ENCODE assay signal across 10 cellular contexts in genomic region chr1:54949047-54949446, GRCh38. TPM values are rescaled to one million over a fixed set of nuclear protein-coding genes. Genes with fewer than 3 reads are reported as not detected.
A peak's percentile ranks its signal among the peaks of the same experiment; 100 is the strongest.
DNase-seq lines count a peak whose midpoint lies in the region; ATAC-seq, FAIRE-seq and TF ChIP-seq lines count a peak whose summit lies in the region.
"Not testable (repeated sequence)": the region's sequence is repeated elsewhere in the genome, so short reads cannot be mapped to it uniquely, and the experiment has no call there.
"Had no signal": no experiment of that assay in that cellular context is flagged by ENCODE, and none has a peak within 500 bp of the region (broad histone marks: within the 10 kb centered on the region; RNA-seq: fewer than 3 reads in every experiment).

No MANE protein-coding gene starts in this region.

- H3K18ac ChIP-seq in IMR-90 (ENCODE audit: low read depth, low read length) = not testable (repeated sequence)

- POLR2A ChIA-PET in CD4-positive, alpha-beta T cell (lab: Charles Lee); IMR-90 (lab: Charles Lee; ENCODE audit: unreplicated experiment): not testable (repeated sequence)
- POLR2A ChIA-PET in activated CD4-positive, alpha-beta memory T cell treated with anti-CD3 and anti-CD28 coated beads, Interleukin-2, amount 10 ng/mL, durations not matched to agents 7 days and 5 days (lab: Charles Lee) = interaction anchor here (3.2 kb wide), 1 partner anchor 47 kb away, joined by 34 read pairs; no protein-coding TSS in a partner anchor
- POLR2A ChIA-PET in GM12878 (lab: Charles Lee) = interaction anchor here (0.5 to 0.8 kb wide), 2 partner anchors 41 to 328 kb away, joined by 3 to 8 read pairs; no protein-coding TSS in a partner anchor

- H4K5ac ChIP-seq in IMR-90 (ENCODE audit: low read depth, low read length) = not testable (repeated sequence)

- peaks cover 11% of the 10 kb centered on the region for H3K27me3 Mint-ChIP-seq in CD4-positive, alpha-beta T cell
- not testable (repeated sequence) for H3K27me3 Mint-ChIP-seq in activated CD4-positive, alpha-beta memory T cell treated with anti-CD3 and anti-CD28 coated beads, Interleukin-2, amount 10 ng/mL, durations not matched to agents 7 days and 5 days; osteocyte (ENCODE audit: unreplicated experiment)

- H4K8ac ChIP-seq in IMR-90 (ENCODE audit: low read depth in 2 of 2, low read length in 2 of 2) = not testable (repeated sequence)

- not testable (repeated sequence) for H3K4ac ChIP-seq in IMR-90 (ENCODE audit: low read depth, low read length)

- SMC1A ChIA-PET in GM12878 (lab: Charles Lee; ENCODE audit: uncharacterized antibody, unreplicated experiment) = interaction anchor here (0.7 to 9.4 kb wide), 11 partner anchors 9 to 135 kb away, joined by 3 to 147 read pairs (median 3); partner anchors contain the start of gene BSND

- not testable (repeated sequence) for H3K79me1 ChIP-seq in IMR-90 (ENCODE audit: low read depth in 1 of 2, low read length in 2 of 2)

- H2AK9ac ChIP-seq in IMR-90 (replicated peaks; ENCODE audit: low read depth, low read length, poor library complexity) = not testable (repeated sequence)

- not testable (repeated sequence) for H4K91ac ChIP-seq in IMR-90 (ENCODE audit: insufficient read depth, low read depth, low read length)

- not testable (repeated sequence) for TF ChIP-seq POLR2A in IMR-90 (IDR thresholded peaks at IDR 0.05; ENCODE audit: low read depth, low read length); GM12878 (IDR thresholded peaks at IDR 0.05; ENCODE audit: low read depth, low read length); esophagus muscularis mucosa (IDR thresholded peaks at IDR 0.05; ENCODE audit: low read depth)

- in situ Hi-C loops in IMR-90 (cut with MboI; ENCODE audit: low sequenced_read_pairs); GM12878 (cut with MboI): not testable (repeated sequence)

- H3K4me3 Mint-ChIP-seq in CD4-positive, alpha-beta T cell; activated CD4-positive, alpha-beta memory T cell treated with anti-CD3 and anti-CD28 coated beads, Interleukin-2, amount 10 ng/mL, durations not matched to agents 7 days and 5 days; osteocyte (ENCODE audit: unreplicated experiment): not testable (repeated sequence)

- H3K4me1 Mint-ChIP-seq in CD4-positive, alpha-beta T cell (ENCODE audit: low read depth) = peaks cover 15% of the 10 kb centered on the region
- H3K4me1 Mint-ChIP-seq in activated CD4-positive, alpha-beta memory T cell treated with anti-CD3 and anti-CD28 coated beads, Interleukin-2, amount 10 ng/mL, durations not matched to agents 7 days and 5 days = peaks cover 50% of the 10 kb centered on the region
- peaks cover 28% of the 10 kb centered on the region for H3K4me1 Mint-ChIP-seq in osteocyte (ENCODE audit: unreplicated experiment)

- CTCF ChIA-PET in CD4-positive, alpha-beta T cell (lab: Charles Lee) = interaction anchor here (0.7 to 1.2 kb wide), 2 partner anchors 47 to 1756 kb away, joined by 4 read pairs; no protein-coding TSS in a partner anchor
- CTCF ChIA-PET in IMR-90 (lab: Yijun Ruan, JAX) = interaction anchor here (5.0 kb wide), 1 partner anchor 73 kb away, joined by 35 read pairs; no protein-coding TSS in a partner anchor
- CTCF ChIA-PET in activated CD4-positive, alpha-beta memory T cell treated with anti-CD3 and anti-CD28 coated beads, Interleukin-2, amount 10 ng/mL, durations not matched to agents 7 days and 5 days (lab: Charles Lee) = interaction anchor here (0.7 to 14.0 kb wide), 8 partner anchors 9 to 286 kb away, joined by 3 to 353 read pairs (median 11); partner anchors contain the start of gene BSND
- CTCF ChIA-PET in GM12878 (lab: Yijun Ruan, JAX) = interaction anchor here (0.6 to 11.9 kb wide), 9 partner anchors 9 to 431 kb away, joined by 3 to 436 read pairs (median 5); partner anchors contain the start of genes BSND and DHCR24

- not testable (repeated sequence) for H3K27ac Mint-ChIP-seq in CD4-positive, alpha-beta T cell; osteocyte (ENCODE audit: unreplicated experiment)
- peak overlapping the region; percentile 23 for H3K27ac Mint-ChIP-seq in activated CD4-positive, alpha-beta memory T cell treated with anti-CD3 and anti-CD28 coated beads, Interleukin-2, amount 10 ng/mL, durations not matched to agents 7 days and 5 days

- peak overlapping the region; percentile 34 for H2AFZ ChIP-seq in IMR-90 (replicated peaks; ENCODE audit: low read length, poor library complexity)
- not testable (repeated sequence) for H2AFZ ChIP-seq in GM12878 (ENCODE audit: control insufficient read depth, low read depth, low read length)

- peak; percentile 44 for FAIRE-seq in GM12878 (lab: Jason Lieb, UNC)

- not testable (repeated sequence) for TF ChIP-seq EP300 in GM12878 (IDR thresholded peaks at IDR 0.05; ENCODE audit: borderline replicate concordance in 1 of 2, control insufficient read depth in 1 of 2, low read depth in 2 of 2, low read length in 2 of 2); esophagus muscularis mucosa (IDR thresholded peaks at IDR 0.05)

- not testable (repeated sequence) for H3K79me2 ChIP-seq in GM12878 (ENCODE audit: control insufficient read depth, insufficient read depth, low read length)

- not testable (repeated sequence) for H3K56ac ChIP-seq in IMR-90 (ENCODE audit: extremely low read depth, insufficient read depth, low read length)

- not testable (repeated sequence) for H3K4me1 ChIP-seq in IMR-90 (ENCODE audit: control insufficient read depth, insufficient read depth, low read length); GM12878 (ENCODE audit: control insufficient read depth, insufficient read depth, low read length)
- H3K4me1 ChIP-seq in SJCRH30 (peaks cover 21% of the 10 kb centered on the region), esophagus muscularis mucosa (peaks cover 11 to 12% (median 12%) of the 10 kb centered on the region in 4 donors)

- DNase-seq in CD4-positive, alpha-beta T cell; IMR-90; activated CD4-positive, alpha-beta memory T cell treated with anti-CD3 and anti-CD28 coated beads, Interleukin-2, amount 10 ng/mL, durations not matched to agents 7 days and 5 days; GM12878 (ENCODE audit: low read depth, low spot score): not testable (repeated sequence)
- DNase-seq in SJCRH30 = peak in 1 of 2 experiments; percentile 31
- peak; percentile 24 for DNase-seq in esophagus muscularis mucosa (ENCODE audit: extremely low spot score)
- DNase-seq in osteocyte (ENCODE audit: extremely low spot score, unreplicated experiment) = peak; percentile 46

- H2BK120ac ChIP-seq in IMR-90 (ENCODE audit: low read depth, low read length) = not testable (repeated sequence)

- not testable (repeated sequence) for H4K20me1 ChIP-seq in IMR-90 (ENCODE audit: insufficient read depth, low read length); GM12878 (ENCODE audit: control insufficient read depth, insufficient read depth)

- not testable (repeated sequence) for H3K27ac ChIP-seq in CD4-positive, alpha-beta T cell (ENCODE audit: low read depth, low read length); IMR-90 (ENCODE audit: insufficient read depth, low read length); GM12878 (ENCODE audit: control insufficient read depth, insufficient read depth); esophagus muscularis mucosa (replicated peaks in 1 of 4)
- peak overlapping the region; percentile 31 for H3K27ac ChIP-seq in SJCRH30

- not testable (repeated sequence) for H3K23ac ChIP-seq in IMR-90 (ENCODE audit: low read depth, low read length)

- BruUV-seq in IMR-90 (replicated peaks; lab: Mats Ljungman, UMichigan); GM12878 (replicated peaks; lab: Mats Ljungman, UMichigan): not testable (repeated sequence)

- not testable (repeated sequence) for H3K4me2 ChIP-seq in IMR-90 (ENCODE audit: low read depth, low read length); GM12878 (ENCODE audit: control insufficient read depth, insufficient read depth)

- peak; percentile 37 for ATAC-seq in CD4-positive, alpha-beta T cell (ENCODE audit: poor library complexity)
- not testable (repeated sequence) for ATAC-seq in IMR-90 (ENCODE audit: low read depth)
- ATAC-seq in GM12878 = peak; percentile 40

- not testable (repeated sequence) for H3K9me1 ChIP-seq in IMR-90 (ENCODE audit: insufficient read depth, low read length)

- intact Hi-C loops in CD4-positive, alpha-beta T cell (cut with DNase I, micrococcal nuclease) = loop anchor here in 1 of 2 experiments (1.0 kb wide), 1 partner anchor 47 kb away; no protein-coding TSS in a partner anchor
- intact Hi-C loops in IMR-90 (cut with micrococcal nuclease); GM12878 (cut with micrococcal nuclease; ENCODE audit: unreplicated experiment); esophagus muscularis mucosa (cut with DNase I): not testable (repeated sequence)

- not testable (repeated sequence) for H3K27me3 ChIP-seq in CD4-positive, alpha-beta T cell (ENCODE audit: control insufficient read depth, insufficient read depth, low read length); IMR-90 (ENCODE audit: control insufficient read depth, insufficient read depth, low read length); SJCRH30; GM12878 (replicated peaks in 1 of 2; ENCODE audit: control insufficient read depth in 2 of 2, insufficient read depth in 2 of 2, low read length in 1 of 2); esophagus muscularis mucosa

- H2BK20ac ChIP-seq in IMR-90 (ENCODE audit: low read depth, low read length) = not testable (repeated sequence)

- TF ChIP-seq CTCF in CD4-positive, alpha-beta T cell (IDR thresholded peaks at IDR 0.05); IMR-90 (conservative IDR thresholded peaks at IDR 0.05; ENCODE audit: low read depth, low read length); GM12878 (IDR thresholded peaks at IDR 0.05 in 2 of 3, conservative IDR thresholded peaks at IDR 0.05 in 1 of 3; ENCODE audit: control insufficient read depth in 2 of 3, extremely low read depth in 1 of 3, insufficient read depth in 1 of 3, low read depth in 3 of 3, low read length in 3 of 3); esophagus muscularis mucosa (IDR thresholded peaks at IDR 0.05); osteocyte (IDR thresholded peaks at IDR 0.05): not testable (repeated sequence)

- dilution Hi-C loops in IMR-90 (cut with HindIII; ENCODE audit: low sequenced_read_pairs, unreplicated experiment) = not testable (repeated sequence)

- not testable (repeated sequence) for H3K9ac ChIP-seq in IMR-90 (ENCODE audit: low read depth, low read length); GM12878 (ENCODE audit: control insufficient read depth, insufficient read depth, low read length)

- RAD21 ChIA-PET in GM12878 (lab: Charles Lee; ENCODE audit: unreplicated experiment) = interaction anchor here (0.7 to 9.3 kb wide), 4 partner anchors 44 to 1637 kb away, joined by 3 to 156 read pairs (median 4); partner anchors contain the start of gene BSND

- H3K9me3 ChIP-seq in CD4-positive, alpha-beta T cell (ENCODE audit: control insufficient read depth, low read length); IMR-90 (ENCODE audit: control insufficient read depth, insufficient read depth, low read length); SJCRH30 (replicated peaks); GM12878 (replicated peaks; ENCODE audit: control insufficient read depth, insufficient read depth, low read length); esophagus muscularis mucosa: not testable (repeated sequence)

- H3K36me3 ChIP-seq in IMR-90 (ENCODE audit: control insufficient read depth, insufficient read depth, low read length); SJCRH30; GM12878 (ENCODE audit: control insufficient read depth in 2 of 2, insufficient read depth in 2 of 2, low read length in 1 of 2); esophagus muscularis mucosa: not testable (repeated sequence)

- WGBS in IMR-90 (ENCODE audit: extremely low coverage in 2 of 2, insufficient read length in 1 of 2), 2 experiments = no CpG with 5 or more reads among the region's 4 CpGs
- 6% methylated on average over 4 of the region's 4 CpGs for WGBS in GM12878 (ENCODE audit: insufficient coverage, insufficient replicate concordance, low lambda C conversion rate, missing lambda C conversion rate)
- WGBS in esophagus muscularis mucosa = 78% methylated on average over 4 of the region's 4 CpGs

- not testable (repeated sequence) for TF ChIP-seq RAD21 in IMR-90 (IDR thresholded peaks at IDR 0.05; ENCODE audit: low read length); GM12878 (IDR thresholded peaks at IDR 0.05; ENCODE audit: insufficient read depth, low read depth, low read length)

- H2BK15ac ChIP-seq in IMR-90 (ENCODE audit: low read depth, low read length) = not testable (repeated sequence)

- H2AK5ac ChIP-seq in IMR-90 (ENCODE audit: low read depth, low read length) = not testable (repeated sequence)

- not testable (repeated sequence) for H2BK5ac ChIP-seq in IMR-90 (ENCODE audit: low read depth, low read length, poor library complexity, severe bottlenecking)

- not testable (repeated sequence) for H3K36me3 Mint-ChIP-seq in CD4-positive, alpha-beta T cell (ENCODE audit: low read depth); activated CD4-positive, alpha-beta memory T cell treated with anti-CD3 and anti-CD28 coated beads, Interleukin-2, amount 10 ng/mL, durations not matched to agents 7 days and 5 days (ENCODE audit: low read depth); osteocyte (ENCODE audit: unreplicated experiment)

- H3K14ac ChIP-seq in IMR-90 (replicated peaks; ENCODE audit: low read depth, low read length) = not testable (repeated sequence)

- not testable (repeated sequence) for H3K9me3 Mint-ChIP-seq in CD4-positive, alpha-beta T cell; activated CD4-positive, alpha-beta memory T cell treated with anti-CD3 and anti-CD28 coated beads, Interleukin-2, amount 10 ng/mL, durations not matched to agents 7 days and 5 days; osteocyte (ENCODE audit: unreplicated experiment)

- H3K4me3 ChIP-seq in IMR-90 (ENCODE audit: insufficient read depth, low read depth, low read length); SJCRH30; GM12878; esophagus muscularis mucosa: not testable (repeated sequence)

RNA-seq across cellular contexts. Expression of gene TMEM61, which starts 31.4 kb away (rescaled TPM):
- total RNA-seq in CD4-positive, alpha-beta T cell = not detected
- total RNA-seq in IMR-90 (2012; rRNA removed) (not detected in 2 replicates), GM12878 (2014; rRNA removed) (not detected in 2 replicates), GM12878 (2014; rRNA removed; fragmentation: Illumina TruSeq; extraction: Trizol) (not detected in 2 replicates), GM12878 (2021) (not detected in 2 replicates), esophagus muscularis mucosa (1 to 10 TPM in 1 of 4 donors, under 1 TPM in 2, not detected in 1; 0.66 to 2.5 (median 0.84) TPM), osteocyte (not detected in 2 replicates)
- polyA plus RNA-seq in IMR-90 (2012; rRNA removed) (0.10 TPM in 1 of 2 replicates, not detected in the other), GM12878 (2011; rRNA removed) (not detected in 2 replicates), GM12878 (2014; fragmentation: Illumina TruSeq; extraction: Trizol) (not detected in 2 replicates), GM12878 (2014; fragmentation: Nextera tagmentation; extraction: Ambion mirVana) (not detected), GM12878 (2014; rRNA removed) (not detected in 2 replicates), GM12878 (2016; fragmentation: Nextera tagmentation; extraction: Ambion mirVana) (not detected)
- not detected in 2 replicates for polyA plus RNA-seq in IMR-90 (2012; cell fraction: cytosol; rRNA removed)
- 0.11 TPM in 1 of 2 replicates, not detected in the other for polyA plus RNA-seq in IMR-90 (2012; cell fraction: nucleus; rRNA removed; ENCODE audit: low replicate concordance)
- not detected in 2 replicates for total RNA-seq in SJCRH30 (2014; rRNA removed; shearing (Covaris generic))
- total RNA-seq in activated CD4-positive, alpha-beta memory T cell treated with anti-CD3 and anti-CD28 coated beads, Interleukin-2, amount 10 ng/mL, durations not matched to agents 7 days and 5 days = not detected
- total RNA-seq in GM12878 (2013; cell fraction: nucleolus; rRNA removed) = not detected in 2 replicates
- polyA plus RNA-seq in GM12878 (2011; ENCODE audit: low read depth) = not detected
- not detected in 2 replicates for polyA plus RNA-seq in GM12878 (2011; cell fraction: cytosol; rRNA removed)
- polyA plus RNA-seq in GM12878 (2011; cell fraction: nucleus; rRNA removed) = not detected in 2 replicates
- not detected in 2 replicates for polyA plus RNA-seq in GM12878 (2012)
- not detected in 2 replicates for polyA minus RNA-seq in GM12878 (2011; rRNA and poly(A)+ RNA removed)
- polyA minus RNA-seq in GM12878 (2011; cell fraction: cytosol; rRNA and poly(A)+ RNA removed) = not detected in 2 replicates
- not detected in 2 replicates for polyA minus RNA-seq in GM12878 (2011; cell fraction: nucleus; rRNA and poly(A)+ RNA removed)
- total RNA-seq: Daoy, HFFc6, HT1080 had no signal

RNA-seq across cellular contexts. Expression of gene BSND, which starts 49.7 kb away (rescaled TPM):
- not detected for total RNA-seq in CD4-positive, alpha-beta T cell
- total RNA-seq in IMR-90 (2012; rRNA removed) (not detected in 2 replicates), GM12878 (2014; rRNA removed) (not detected in 2 replicates), GM12878 (2014; rRNA removed; fragmentation: Illumina TruSeq; extraction: Trizol) (not detected in 2 replicates), GM12878 (2021) (0.03 TPM in 1 of 2 replicates, not detected in the other), esophagus muscularis mucosa (not detected), osteocyte (not detected in 2 replicates)
- polyA plus RNA-seq in IMR-90 (2012; rRNA removed) (not detected in 2 replicates), GM12878 (2011; rRNA removed) (not detected in 2 replicates), GM12878 (2014; fragmentation: Illumina TruSeq; extraction: Trizol) (not detected in 2 replicates), GM12878 (2014; fragmentation: Nextera tagmentation; extraction: Ambion mirVana) (not detected), GM12878 (2014; rRNA removed) (0.01 TPM in 1 of 2 replicates, not detected in the other), GM12878 (2016; fragmentation: Nextera tagmentation; extraction: Ambion mirVana) (not detected)
- not detected in 2 replicates for polyA plus RNA-seq in IMR-90 (2012; cell fraction: cytosol; rRNA removed)
- not detected in 2 replicates for polyA plus RNA-seq in IMR-90 (2012; cell fraction: nucleus; rRNA removed; ENCODE audit: low replicate concordance)
- not detected in 2 replicates for total RNA-seq in SJCRH30 (2014; rRNA removed; shearing (Covaris generic))
- total RNA-seq in activated CD4-positive, alpha-beta memory T cell treated with anti-CD3 and anti-CD28 coated beads, Interleukin-2, amount 10 ng/mL, durations not matched to agents 7 days and 5 days = under 1 TPM; 0.08 to 0.13 TPM
- not detected in 2 replicates for total RNA-seq in GM12878 (2013; cell fraction: nucleolus; rRNA removed)
- polyA plus RNA-seq in GM12878 (2011; ENCODE audit: low read depth) = not detected
- polyA plus RNA-seq in GM12878 (2011; cell fraction: cytosol; rRNA removed) = 0.01 TPM in 1 of 2 replicates, not detected in the other
- 0.03 TPM in 1 of 2 replicates, not detected in the other for polyA plus RNA-seq in GM12878 (2011; cell fraction: nucleus; rRNA removed)
- 0.03 TPM in 1 of 2 replicates, not detected in the other for polyA plus RNA-seq in GM12878 (2012)
- not detected in 2 replicates for polyA minus RNA-seq in GM12878 (2011; rRNA and poly(A)+ RNA removed)
- not detected in 2 replicates for polyA minus RNA-seq in GM12878 (2011; cell fraction: cytosol; rRNA and poly(A)+ RNA removed)
- not detected in 2 replicates for polyA minus RNA-seq in GM12878 (2011; cell fraction: nucleus; rRNA and poly(A)+ RNA removed)
- total RNA-seq: Daoy, HFFc6, HT1080 had no signal
